ENCODE assay signal across 1 cellular context in genomic region chr3:161893972-161894371, GRCh38.
A peak's percentile ranks its signal among the peaks of the same experiment; 100 is the strongest.
TF ChIP-seq lines count a peak whose summit lies in the region.

No MANE protein-coding gene starts in this region.

TF ChIP-seq in SK-N-SH treated with all-trans-retinoic acid at 6 μM for 48 hours, 23 proteins besides CTCF, POLR2A, EP300 and RAD21 (continued from another document):
- TF ChIP-seq TSHZ2 (CRISPR knock-in tag; IDR thresholded peaks at IDR 0.05) (0 out of 2 replicates have a peak, but pooled peaks have one; percentile 31), GLIS3 (CRISPR knock-in tag; IDR thresholded peaks at IDR 0.05) (no peak), ZFP30 (CRISPR knock-in tag; IDR thresholded peaks at IDR 0.05) (peak; percentile 54; the same call in 1 of the 2 replicates), POU6F1 (CRISPR knock-in tag; IDR thresholded peaks at IDR 0.05; ENCODE audit: borderline replicate concordance, low read depth) (no peak)
